19 cellular contexts compared by ENCODE assay signal in the genomic region with DNA sequence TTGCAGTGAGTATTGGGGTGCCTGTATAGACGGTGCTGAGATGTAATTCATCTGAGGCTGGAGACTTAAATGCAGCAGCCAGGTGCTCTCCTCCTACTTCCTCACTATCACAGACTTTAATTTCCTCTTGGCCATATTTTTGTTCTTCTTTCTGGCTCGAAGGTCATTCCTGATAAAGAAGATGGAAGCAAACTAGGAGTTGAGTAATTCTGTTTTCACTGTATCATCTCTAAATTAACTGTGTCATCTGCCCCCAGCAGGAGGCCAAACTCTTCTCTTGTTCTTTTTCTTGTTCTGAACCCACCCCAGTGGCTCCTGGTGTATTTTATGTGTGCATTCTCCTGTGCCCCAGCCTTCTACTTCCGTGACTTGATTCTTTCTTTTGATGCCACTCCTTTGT.
DNase-seq lines count a peak whose midpoint lies in the region; ATAC-seq and TF ChIP-seq lines count a peak whose summit lies in the region.
"Had no signal": no experiment of that assay in that cellular context is flagged by ENCODE, and none has a peak within 500 bp of the region (broad histone marks: within the 10 kb centered on the region; RNA-seq: fewer than 3 reads in every experiment).

No MANE protein-coding gene starts in this region.

- H3K9me3 ChIP-seq in HCT116 (ENCODE audit: control insufficient read depth in 1 of 2, insufficient read depth in 1 of 2, low read depth in 1 of 2, low read length in 2 of 2) = no peaks in the 10 kb centered on the region
- H3K9me3 ChIP-seq in naive thymus-derived CD4-positive, alpha-beta T cell (ENCODE audit: control insufficient read depth in 2 of 3, low read length in 3 of 3) = no peaks in the 10 kb centered on the region
- H3K9me3 ChIP-seq: gastroesophageal sphincter, HAP-1, vagina had no signal

- ATAC-seq in HCT116 (no peak), GM21526 (IDR thresholded peaks at IDR 0.05; ENCODE audit: low FRiP score, unreplicated experiment) (no peak), HG03565 (IDR thresholded peaks at IDR 0.05; ENCODE audit: unreplicated experiment) (no peak)
- peak; percentile 28 for ATAC-seq in naive thymus-derived CD4-positive, alpha-beta T cell
- ATAC-seq: activated naive CD4-positive, alpha-beta T cell treated with anti-CD3 and anti-CD28 coated beads, Interleukin-2, amount 50 U/mL, for 72 hours; gastroesophageal sphincter had no signal

- POLR2A ChIA-PET in HCT116 (lab: Charles Lee) = no interaction called here
- POLR2A ChIA-PET in naive thymus-derived CD4-positive, alpha-beta T cell (lab: Charles Lee) = interaction anchor here (1.2 to 1.3 kb wide), 2 partner anchors 23 to 268 kb away, joined by 3 to 4 read pairs; no protein-coding TSS in a partner anchor

- H3K4me3 Mint-ChIP-seq in naive thymus-derived CD4-positive, alpha-beta T cell = no peak overlapping the region
- H3K4me3 Mint-ChIP-seq: activated CD4-positive, alpha-beta memory T cell treated with anti-CD3 and anti-CD28 coated beads for 36 hours; activated T-cell treated with anti-CD3 and anti-CD28 coated beads, Interleukin-2, amount 50 U/mL, for 24 hours; dendritic cell treated with granulocyte-macrophage colony-stimulating factor and Interleukin-4, amounts not matched to agents 40 ng/mL and 50 ng/mL, for 4 days had no signal

- RAD21 ChIA-PET in HCT116 (lab: Charles Lee; ENCODE audit: low non-redundant PET in 1 of 2, low total read pairs in 2 of 2, uncharacterized antibody in 2 of 2, unreplicated experiment in 2 of 2) = interaction anchor here (1.1 to 1.2 kb wide), 2 partner anchors 309 to 447 kb away, joined by 4 to 6 read pairs; no protein-coding TSS in a partner anchor

- H3K4me2 ChIP-seq in HCT116 (ENCODE audit: low read length) = peak overlapping the region; percentile 49

- H3K79me2 ChIP-seq in ACC112 (ENCODE audit: control insufficient read depth, insufficient read depth, low read length, unreplicated experiment) (no peaks in the 10 kb centered on the region), HCT116 (ENCODE audit: insufficient read depth, low read length) (no peaks in the 10 kb centered on the region)
- H3K79me2 ChIP-seq: parathyroid adenoma had no signal

- H3K9me3 Mint-ChIP-seq in naive thymus-derived CD4-positive, alpha-beta T cell = no peaks in the 10 kb centered on the region
- H3K9me3 Mint-ChIP-seq: activated CD4-positive, alpha-beta memory T cell treated with anti-CD3 and anti-CD28 coated beads for 36 hours; activated naive CD4-positive, alpha-beta T cell treated with anti-CD3 and anti-CD28 coated beads, Interleukin-2, amount 50 U/mL, for 72 hours; dendritic cell treated with granulocyte-macrophage colony-stimulating factor and Interleukin-4, amounts not matched to agents 40 ng/mL and 50 ng/mL, for 4 days had no signal

- no peak overlapping the region for H3K9ac ChIP-seq in HCT116 (ENCODE audit: low read length)
- H3K9ac ChIP-seq: parathyroid adenoma had no signal

- DNase-seq in HCT116 (ENCODE audit: low read depth, low spot score) (no peak), choroid plexus epithelial cell (ENCODE audit: low read depth) (peak; percentile 28), NCI-H1048 (lab: John Stamatoyannopoulos, UW) (no peak)
- DNase-seq in naive thymus-derived CD4-positive, alpha-beta T cell = no peak
- no peak for DNase-seq in activated CD8-positive, alpha-beta memory T cell treated with anti-CD3 and anti-CD28 coated beads, Interleukin-2, amount 50 U/mL, for 48 hours
- DNase-seq: activated T-cell treated with anti-CD3 and anti-CD28 coated beads, Interleukin-2, amount 50 U/mL, for 24 hours; AML-193; stimulated activated CD4-positive, alpha-beta T cell treated with anti-CD3 and anti-CD28 coated beads, Interleukin-4, amount 100 ng/mL, for 1 hour had no signal

- H3K27ac Mint-ChIP-seq in naive thymus-derived CD4-positive, alpha-beta T cell = peak overlapping the region in 1 of 9 donors; percentile 33
- H3K27ac Mint-ChIP-seq: activated CD4-positive, alpha-beta memory T cell treated with anti-CD3 and anti-CD28 coated beads for 36 hours; activated T-cell treated with anti-CD3 and anti-CD28 coated beads, Interleukin-2, amount 50 U/mL, for 24 hours; dendritic cell treated with granulocyte-macrophage colony-stimulating factor and Interleukin-4, amounts not matched to agents 40 ng/mL and 50 ng/mL, for 4 days had no signal

- TF ChIP-seq CTCF in HCT116 (IDR thresholded peaks at IDR 0.05 in 2 of 3, conservative IDR thresholded peaks at IDR 0.05 in 1 of 3; ENCODE audit: borderline replicate concordance in 1 of 3, insufficient read depth in 1 of 3, low read depth in 2 of 3, low read length in 2 of 3) (no peak), choroid plexus epithelial cell (conservative IDR thresholded peaks at IDR 0.05; ENCODE audit: low read depth, low read length) (no peak)

- intact Hi-C loops in HCT116 (cut with micrococcal nuclease) = loop anchor here (2.0 to 5.0 kb wide), 2 partner anchors 142 to 625 kb away; a partner anchor contains a TSS
- intact Hi-C loops in naive thymus-derived CD4-positive, alpha-beta T cell (cut with micrococcal nuclease) = no loop called here

- H3K27me3 ChIP-seq in ACC112 (ENCODE audit: insufficient read depth, low read length) = no peaks in the 10 kb centered on the region
- no peaks in the 10 kb centered on the region for H3K27me3 ChIP-seq in HCT116 (ENCODE audit: insufficient read depth, low read length)
- no peaks in the 10 kb centered on the region for H3K27me3 ChIP-seq in naive thymus-derived CD4-positive, alpha-beta T cell (ENCODE audit: control insufficient read depth in 2 of 2, insufficient read depth in 2 of 2, low read length in 2 of 2)
- H3K27me3 ChIP-seq: gastroesophageal sphincter, vagina had no signal

- H3K4me1 ChIP-seq in ACC112 (ENCODE audit: control insufficient read depth, insufficient read depth, low read length, unreplicated experiment) (peaks cover 46% of the 10 kb centered on the region), HCT116 (ENCODE audit: control insufficient read depth in 1 of 2, insufficient read depth in 2 of 2, low read length in 2 of 2) (peaks cover 30 to 55% of the 10 kb centered on the region in 2 experiments)
- no peaks in the 10 kb centered on the region for H3K4me1 ChIP-seq in naive thymus-derived CD4-positive, alpha-beta T cell (ENCODE audit: control insufficient read depth in 2 of 2, insufficient read depth in 2 of 2, low read length in 2 of 2)
- H3K4me1 ChIP-seq: parathyroid adenoma, vagina had no signal

- H2AFZ ChIP-seq in ACC112 (ENCODE audit: low read length, unreplicated experiment) (peak overlapping the region; percentile 30), HCT116 (ENCODE audit: low read depth, low read length, poor library complexity, severe bottlenecking) (peak overlapping the region; percentile 79)
- H2AFZ ChIP-seq: parathyroid adenoma had no signal

- H3K27ac ChIP-seq in ACC112 (ENCODE audit: low read depth, low read length) (no peak overlapping the region), HCT116 (ENCODE audit: low read depth, low read length) (no peak overlapping the region)
- no peak overlapping the region for H3K27ac ChIP-seq in naive thymus-derived CD4-positive, alpha-beta T cell (ENCODE audit: low read depth, low read length)
- H3K27ac ChIP-seq: gastroesophageal sphincter, parathyroid adenoma, vagina, VCaP had no signal

- H4K20me1 ChIP-seq in HCT116 (ENCODE audit: insufficient read depth) = no peaks in the 10 kb centered on the region

- CTCF ChIA-PET in HCT116 (lab: Charles Lee) = interaction anchor here (1.3 to 3.4 kb wide), 4 partner anchors 9 to 625 kb away, joined by 5 to 73 read pairs (median 7); no protein-coding TSS in a partner anchor
- CTCF ChIA-PET in naive thymus-derived CD4-positive, alpha-beta T cell (lab: Charles Lee) = interaction anchor here (0.6 to 2.1 kb wide), 7 partner anchors 16 to 910 kb away, joined by 3 to 41 read pairs (median 4); no protein-coding TSS in a partner anchor

- no peaks in the 10 kb centered on the region for H3K27me3 Mint-ChIP-seq in naive thymus-derived CD4-positive, alpha-beta T cell
- H3K27me3 Mint-ChIP-seq: activated CD4-positive, alpha-beta memory T cell treated with anti-CD3 and anti-CD28 coated beads for 36 hours; activated T-cell treated with anti-CD3 and anti-CD28 coated beads, Interleukin-2, amount 50 U/mL, for 24 hours; dendritic cell treated with granulocyte-macrophage colony-stimulating factor and Interleukin-4, amounts not matched to agents 40 ng/mL and 50 ng/mL, for 4 days had no signal

- H3K36me3 ChIP-seq in ACC112 (ENCODE audit: insufficient read depth, low read length) = no peaks in the 10 kb centered on the region
- H3K36me3 ChIP-seq in HCT116 (ENCODE audit: control insufficient read depth in 1 of 2, insufficient read depth in 2 of 2, low read length in 2 of 2) = no peaks in the 10 kb centered on the region
- H3K36me3 ChIP-seq in naive thymus-derived CD4-positive, alpha-beta T cell (ENCODE audit: control insufficient read depth in 2 of 3, insufficient read depth in 3 of 3, low read length in 3 of 3) = no peaks in the 10 kb centered on the region
- H3K36me3 ChIP-seq: gastroesophageal sphincter, HAP-1, vagina had no signal

- H3K36me3 Mint-ChIP-seq in naive thymus-derived CD4-positive, alpha-beta T cell = no peaks in the 10 kb centered on the region
- H3K36me3 Mint-ChIP-seq: activated CD4-positive, alpha-beta memory T cell treated with anti-CD3 and anti-CD28 coated beads for 36 hours; activated naive CD4-positive, alpha-beta T cell treated with anti-CD3 and anti-CD28 coated beads, Interleukin-2, amount 50 U/mL, for 72 hours had no signal

- H3K4me1 Mint-ChIP-seq in naive thymus-derived CD4-positive, alpha-beta T cell = peaks cover 4 to 23% (median 10%) of the 10 kb centered on the region in 7 donors

- BruUV-seq in HCT116 (replicated peaks; lab: Mats Ljungman, UMichigan) = no TSS peak

- H3K4me3 ChIP-seq in ACC112 (ENCODE audit: low read depth, low read length) = no peak overlapping the region
- H3K4me3 ChIP-seq in HCT116 (replicated peaks in 1 of 2; ENCODE audit: low read depth in 1 of 2, low read length in 2 of 2) = no peak overlapping the region
- H3K4me3 ChIP-seq in choroid plexus epithelial cell (ENCODE audit: low read depth, low read length) = no peak overlapping the region
- H3K4me3 ChIP-seq in naive thymus-derived CD4-positive, alpha-beta T cell (ENCODE audit: low read length) = no peak overlapping the region
- H3K4me3 ChIP-seq: gastroesophageal sphincter, HAP-1, vagina had no signal

- H3K9me2 ChIP-seq in HCT116 (ENCODE audit: insufficient read depth) = no peaks in the 10 kb centered on the region

- no peak for TF ChIP-seq POLR2A in HCT116 (IDR thresholded peaks at IDR 0.05; ENCODE audit: borderline replicate concordance, extremely low read depth, insufficient read depth, insufficient read length)

- no peak for TF ChIP-seq RAD21 in HCT116 (IDR thresholded peaks at IDR 0.05; ENCODE audit: low read depth)

TF ChIP-seq in HCT116, 20 proteins besides CTCF, POLR2A, EP300 and RAD21 (continues in another document):
- TF ChIP-seq POLR2AphosphoS5 (IDR thresholded peaks at IDR 0.05; ENCODE audit: low read depth, low read length) = no peak
- TF ChIP-seq TCF7L2 (IDR thresholded peaks at IDR 0.05; ENCODE audit: borderline replicate concordance, extremely low read depth, insufficient read depth, insufficient read length) = no peak
- no peak for TF ChIP-seq SP1 (IDR thresholded peaks at IDR 0.05; ENCODE audit: low read depth)
- no peak for TF ChIP-seq EZH2 (IDR thresholded peaks at IDR 0.05)
- TF ChIP-seq JUND (IDR thresholded peaks at IDR 0.05) = no peak
- no peak for TF ChIP-seq EZH2phosphoT487 (IDR thresholded peaks at IDR 0.05; ENCODE audit: borderline replicate concordance)
